Comparison of ENCODE assay signal across 1 cellular context in the genomic region with DNA sequence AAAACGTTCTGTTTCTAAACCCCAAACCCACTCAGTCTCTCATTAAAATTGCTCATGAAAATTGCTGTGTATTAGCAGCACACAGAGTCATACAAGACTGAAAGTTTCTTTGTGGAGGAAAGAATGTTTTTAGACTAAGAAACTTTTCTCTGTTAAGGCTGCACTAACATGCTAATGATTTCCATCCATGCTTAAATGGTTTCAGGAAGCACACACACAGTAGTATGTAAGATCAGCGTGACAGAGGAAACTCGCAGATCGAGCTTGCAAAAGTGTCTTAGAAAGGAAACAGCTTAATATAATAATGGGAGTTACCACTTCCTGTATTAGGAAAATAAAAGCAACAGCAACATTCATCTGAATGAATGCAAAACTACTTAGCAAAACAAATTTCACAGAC.
TF ChIP-seq lines count a peak whose summit lies in the region.

No MANE protein-coding gene starts in this region.

TF ChIP-seq in GM23338, 12 proteins besides CTCF, POLR2A, EP300 and RAD21:
- TF ChIP-seq REST (IDR thresholded peaks at IDR 0.05; ENCODE audit: unreplicated experiment) (no peak), EZH2 (IDR thresholded peaks at IDR 0.05; ENCODE audit: low read depth, unreplicated experiment) (no peak), CREB1 (CRISPR knock-in tag; IDR thresholded peaks at IDR 0.05; ENCODE audit: low read depth) (no peak), JUNB (IDR thresholded peaks at IDR 0.05; ENCODE audit: unreplicated experiment) (no peak), STAT1 (IDR thresholded peaks at IDR 0.05; ENCODE audit: unreplicated experiment) (no peak), ZNF114 (CRISPR knock-in tag; IDR thresholded peaks at IDR 0.05) (no peak), NANOG (IDR thresholded peaks at IDR 0.05; ENCODE audit: borderline replicate concordance) (no peak), POLR2AphosphoS5 (IDR thresholded peaks at IDR 0.05; ENCODE audit: low read depth) (no peak), ZNF331 (CRISPR knock-in tag; IDR thresholded peaks at IDR 0.05; ENCODE audit: low read depth) (no peak), EZH2phosphoT487 (IDR thresholded peaks at IDR 0.05; ENCODE audit: unreplicated experiment) (no peak)
- TF ChIP-seq, protein P1, sequence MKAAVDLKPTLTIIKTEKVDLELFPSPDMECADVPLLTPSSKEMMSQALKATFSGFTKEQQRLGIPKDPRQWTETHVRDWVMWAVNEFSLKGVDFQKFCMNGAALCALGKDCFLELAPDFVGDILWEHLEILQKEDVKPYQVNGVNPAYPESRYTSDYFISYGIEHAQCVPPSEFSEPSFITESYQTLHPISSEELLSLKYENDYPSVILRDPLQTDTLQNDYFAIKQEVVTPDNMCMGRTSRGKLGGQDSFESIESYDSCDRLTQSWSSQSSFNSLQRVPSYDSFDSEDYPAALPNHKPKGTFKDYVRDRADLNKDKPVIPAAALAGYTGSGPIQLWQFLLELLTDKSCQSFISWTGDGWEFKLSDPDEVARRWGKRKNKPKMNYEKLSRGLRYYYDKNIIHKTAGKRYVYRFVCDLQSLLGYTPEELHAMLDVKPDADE (IDR thresholded peaks at IDR 0.05): no peak
- TF ChIP-seq, protein P2, sequence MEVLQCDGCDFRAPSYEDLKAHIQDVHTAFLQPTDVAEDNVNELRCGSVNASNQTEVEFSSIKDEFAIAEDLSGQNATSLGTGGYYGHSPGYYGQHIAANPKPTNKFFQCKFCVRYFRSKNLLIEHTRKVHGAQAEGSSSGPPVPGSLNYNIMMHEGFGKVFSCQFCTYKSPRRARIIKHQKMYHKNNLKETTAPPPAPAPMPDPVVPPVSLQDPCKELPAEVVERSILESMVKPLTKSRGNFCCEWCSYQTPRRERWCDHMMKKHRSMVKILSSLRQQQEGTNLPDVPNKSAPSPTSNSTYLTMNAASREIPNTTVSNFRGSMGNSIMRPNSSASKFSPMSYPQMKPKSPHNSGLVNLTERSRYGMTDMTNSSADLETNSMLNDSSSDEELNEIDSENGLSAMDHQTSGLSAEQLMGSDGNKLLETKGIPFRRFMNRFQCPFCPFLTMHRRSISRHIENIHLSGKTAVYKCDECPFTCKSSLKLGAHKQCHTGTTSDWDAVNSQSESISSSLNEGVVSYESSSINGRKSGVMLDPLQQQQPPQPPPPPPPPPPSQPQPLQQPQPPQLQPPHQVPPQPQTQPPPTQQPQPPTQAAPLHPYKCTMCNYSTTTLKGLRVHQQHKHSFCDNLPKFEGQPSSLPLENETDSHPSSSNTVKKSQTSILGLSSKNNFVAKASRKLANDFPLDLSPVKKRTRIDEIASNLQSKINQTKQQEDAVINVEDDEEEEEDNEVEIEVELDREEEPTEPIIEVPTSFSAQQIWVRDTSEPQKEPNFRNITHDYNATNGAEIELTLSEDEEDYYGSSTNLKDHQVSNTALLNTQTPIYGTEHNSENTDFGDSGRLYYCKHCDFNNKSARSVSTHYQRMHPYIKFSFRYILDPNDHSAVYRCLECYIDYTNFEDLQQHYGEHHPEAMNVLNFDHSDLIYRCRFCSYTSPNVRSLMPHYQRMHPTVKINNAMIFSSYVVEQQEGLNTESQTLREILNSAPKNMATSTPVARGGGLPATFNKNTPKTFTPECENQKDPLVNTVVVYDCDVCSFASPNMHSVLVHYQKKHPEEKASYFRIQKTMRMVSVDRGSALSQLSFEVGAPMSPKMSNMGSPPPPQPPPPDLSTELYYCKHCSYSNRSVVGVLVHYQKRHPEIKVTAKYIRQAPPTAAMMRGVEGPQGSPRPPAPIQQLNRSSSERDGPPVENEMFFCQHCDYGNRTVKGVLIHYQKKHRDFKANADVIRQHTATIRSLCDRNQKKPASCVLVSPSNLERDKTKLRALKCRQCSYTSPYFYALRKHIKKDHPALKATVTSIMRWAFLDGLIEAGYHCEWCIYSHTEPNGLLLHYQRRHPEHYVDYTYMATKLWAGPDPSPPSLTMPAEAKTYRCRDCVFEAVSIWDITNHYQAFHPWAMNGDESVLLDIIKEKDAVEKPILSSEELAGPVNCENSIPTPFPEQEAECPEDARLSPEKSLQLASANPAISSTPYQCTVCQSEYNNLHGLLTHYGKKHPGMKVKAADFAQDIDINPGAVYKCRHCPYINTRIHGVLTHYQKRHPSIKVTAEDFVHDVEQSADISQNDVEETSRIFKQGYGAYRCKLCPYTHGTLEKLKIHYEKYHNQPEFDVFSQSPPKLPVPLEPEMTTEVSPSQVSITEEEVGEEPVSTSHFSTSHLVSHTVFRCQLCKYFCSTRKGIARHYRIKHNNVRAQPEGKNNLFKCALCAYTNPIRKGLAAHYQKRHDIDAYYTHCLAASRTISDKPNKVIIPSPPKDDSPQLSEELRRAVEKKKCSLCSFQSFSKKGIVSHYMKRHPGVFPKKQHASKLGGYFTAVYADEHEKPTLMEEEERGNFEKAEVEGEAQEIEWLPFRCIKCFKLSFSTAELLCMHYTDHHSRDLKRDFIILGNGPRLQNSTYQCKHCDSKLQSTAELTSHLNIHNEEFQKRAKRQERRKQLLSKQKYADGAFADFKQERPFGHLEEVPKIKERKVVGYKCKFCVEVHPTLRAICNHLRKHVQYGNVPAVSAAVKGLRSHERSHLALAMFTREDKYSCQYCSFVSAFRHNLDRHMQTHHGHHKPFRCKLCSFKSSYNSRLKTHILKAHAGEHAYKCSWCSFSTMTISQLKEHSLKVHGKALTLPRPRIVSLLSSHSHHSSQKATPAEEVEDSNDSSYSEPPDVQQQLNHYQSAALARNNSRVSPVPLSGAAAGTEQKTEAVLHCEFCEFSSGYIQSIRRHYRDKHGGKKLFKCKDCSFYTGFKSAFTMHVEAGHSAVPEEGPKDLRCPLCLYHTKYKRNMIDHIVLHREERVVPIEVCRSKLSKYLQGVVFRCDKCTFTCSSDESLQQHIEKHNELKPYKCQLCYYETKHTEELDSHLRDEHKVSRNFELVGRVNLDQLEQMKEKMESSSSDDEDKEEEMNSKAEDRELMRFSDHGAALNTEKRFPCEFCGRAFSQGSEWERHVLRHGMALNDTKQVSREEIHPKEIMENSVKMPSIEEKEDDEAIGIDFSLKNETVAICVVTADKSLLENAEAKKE (CRISPR knock-in tag; IDR thresholded peaks at IDR 0.05): no peak
